8 cellular contexts compared by ENCODE assay signal in the genomic region with DNA sequence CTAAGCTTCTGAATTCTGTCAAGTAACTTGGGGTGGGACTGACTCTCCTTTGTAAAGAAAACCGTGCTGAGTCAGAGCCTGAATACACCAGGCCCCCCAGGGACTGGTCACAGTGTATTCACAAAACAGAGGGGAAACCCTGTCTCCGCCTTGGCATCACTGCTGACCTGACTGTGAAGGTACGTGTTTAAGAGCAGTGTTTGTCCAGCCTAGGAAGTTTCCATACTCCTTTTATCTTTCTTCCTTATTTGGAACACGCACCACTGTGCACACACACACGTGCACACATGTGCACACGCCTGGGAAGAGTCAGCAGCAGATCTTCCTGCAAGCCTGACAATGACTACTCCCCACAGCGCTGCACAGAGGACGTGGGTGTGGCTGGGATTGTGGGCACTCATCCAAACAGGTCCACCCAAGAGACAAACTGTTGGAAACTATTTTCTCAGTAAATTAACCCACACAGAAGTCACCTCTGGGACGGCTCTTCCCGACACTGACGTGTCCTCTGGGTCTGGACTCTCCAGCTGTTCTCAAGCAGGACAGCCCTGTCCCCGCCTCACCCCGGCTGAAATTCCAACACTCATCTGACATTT.
DNase-seq lines count a peak whose midpoint lies in the region; ATAC-seq and TF ChIP-seq lines count a peak whose summit lies in the region.

No MANE protein-coding gene starts in this region.

- TF ChIP-seq CTCF in lung (IDR thresholded peaks at IDR 0.05; ENCODE audit: control extremely low read depth, extremely low read depth): no peak

- H3K27ac ChIP-seq in lung (ENCODE audit: low read depth in 1 of 2, low read length in 1 of 2): no peak overlapping the region

- H3K36me3 ChIP-seq in adipocyte (ENCODE audit: control insufficient read depth, insufficient read depth, low read length, severe bottlenecking) (peaks cover 2% of the 10 kb centered on the region), lung (ENCODE audit: control insufficient read depth in 2 of 2, insufficient read depth in 2 of 2, low read length in 2 of 2) (peaks cover 0 to 9% of the 10 kb centered on the region in 2 donors)

- H3K4me1 ChIP-seq in adipocyte (ENCODE audit: control insufficient read depth, insufficient read depth, low read length) (peaks cover 21% of the 10 kb centered on the region), lung (ENCODE audit: control insufficient read depth in 2 of 2, insufficient read depth in 2 of 2, low read length in 2 of 2) (no peaks in the 10 kb centered on the region)

- 52 to 71% methylated on average over 13 of the region's 13 CpGs for WGBS in lung, 2 donors

- peak overlapping the region; percentile 19 for H3K9ac ChIP-seq in adipocyte (ENCODE audit: low read length)

- ATAC-seq in HG02642 (IDR thresholded peaks at IDR 0.05; ENCODE audit: poor library complexity, unreplicated experiment): peak; percentile 86
- peak; percentile 44 for ATAC-seq in lung (ENCODE audit: insufficient read depth, low FRiP score)
- no peak for ATAC-seq in HG02970 (IDR thresholded peaks at IDR 0.05; ENCODE audit: low FRiP score, unreplicated experiment)

- H3K4me3 ChIP-seq in adipocyte (ENCODE audit: low read length) (peak overlapping the region; percentile 46), lung (no peak overlapping the region)

- no peaks in the 10 kb centered on the region for H3K9me3 ChIP-seq in adipocyte (ENCODE audit: control insufficient read depth, low read length)
- no peaks in the 10 kb centered on the region for H3K9me3 ChIP-seq in lung (ENCODE audit: control insufficient read depth in 2 of 2, insufficient read depth in 1 of 2, low read length in 1 of 2)

- H3K27me3 ChIP-seq in adipocyte (replicated peaks; ENCODE audit: control insufficient read depth, insufficient read depth, low read length): no peaks in the 10 kb centered on the region
- no peaks in the 10 kb centered on the region for H3K27me3 ChIP-seq in lung (ENCODE audit: control insufficient read depth, insufficient read depth)

- DNase-seq in GM03348 (ENCODE audit: low spot score) (peak; percentile 86), adipocyte (ENCODE audit: low read depth) (peak; percentile 61), lung (ENCODE audit: low spot score) (no peak), 8988T (no peak), NCI-H1105 treated with DMSO at 0.1 percent for 48 hours (lab: John Stamatoyannopoulos, UW) (no peak), NCI-H2227 treated with DMSO at 0.1 percent for 48 hours (lab: John Stamatoyannopoulos, UW) (no peak)

Comparison
In these comparisons a context has a peak if more than half of its experiments do, and no peak if none do; other contexts are left out.
1. DNase-seq: peak in GM03348 (single experiment) and adipocyte (single experiment); none in lung (single experiment), 8988T (single experiment), NCI-H1105 treated with DMSO at 0.1 percent for 48 hours (single experiment) and NCI-H2227 treated with DMSO at 0.1 percent for 48 hours (single experiment).